Comparison of ENCODE assay signal across 9 cellular contexts in the genomic region with DNA sequence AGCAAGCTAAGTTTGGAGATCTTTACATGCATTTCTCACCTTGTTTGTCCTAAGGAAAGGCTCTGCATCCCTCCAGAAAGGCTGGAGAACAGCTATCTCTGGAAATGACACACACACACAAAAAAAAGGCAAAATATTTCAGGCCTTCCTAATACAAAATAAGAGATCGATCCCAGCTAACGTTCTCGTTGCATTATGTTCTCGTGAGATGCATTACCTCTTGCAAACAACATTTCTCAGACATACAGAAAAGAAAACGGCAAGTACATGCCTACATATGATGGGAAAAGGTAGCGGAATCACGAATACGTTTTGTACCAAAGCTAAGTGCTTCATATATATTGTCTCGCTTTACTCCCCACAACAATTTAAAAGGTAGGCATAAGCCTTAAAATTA. TPM values are rescaled to one million over a fixed set of nuclear protein-coding genes. Genes with fewer than 3 reads are reported as not detected.
A peak's percentile ranks its signal among the peaks of the same experiment; 100 is the strongest.
DNase-seq lines count a peak whose midpoint lies in the region; ATAC-seq, FAIRE-seq and TF ChIP-seq lines count a peak whose summit lies in the region.
"Had no signal": no experiment of that assay in that cellular context is flagged by ENCODE, and none has a peak within 500 bp of the region (broad histone marks: within the 10 kb centered on the region; RNA-seq: fewer than 3 reads in every experiment).

No MANE protein-coding gene starts in this region.

- peak overlapping the region; percentile 73 for H3K4me3 ChIP-seq in cardiac muscle cell
- H3K4me3 ChIP-seq in RWPE2 (ENCODE audit: severe bottlenecking), result peak overlapping the region; percentile 64
- H3K4me3 ChIP-seq in foreskin fibroblast (ENCODE audit: low read depth in 1 of 2, low read length in 2 of 2), result peak overlapping the region; percentile 61 to 71
- peak overlapping the region; percentile 73 to 89 for H3K4me3 ChIP-seq in small intestine (ENCODE audit: low read depth in 1 of 2, low read length in 2 of 2)

- H3K9me3 ChIP-seq in cardiac muscle cell (ENCODE audit: low read depth) (no peaks in the 10 kb centered on the region), RWPE2 (ENCODE audit: severe bottlenecking) (peaks cover 2% of the 10 kb centered on the region), small intestine (ENCODE audit: control insufficient read depth, low read depth) (no peaks in the 10 kb centered on the region)

- FAIRE-seq in small intestine (lab: Jason Lieb, UNC), result no peak
- FAIRE-seq: islet of Langerhans had no signal

- no peaks in the 10 kb centered on the region for H3K4me1 ChIP-seq in cardiac muscle cell (ENCODE audit: low read depth)
- H3K4me1 ChIP-seq in RWPE2 (ENCODE audit: insufficient read depth, poor library complexity, severe bottlenecking), result peaks cover 15% of the 10 kb centered on the region
- H3K4me1 ChIP-seq in small intestine (ENCODE audit: control insufficient read depth in 2 of 2, insufficient read depth in 1 of 2, low read depth in 1 of 2, low read length in 1 of 2), result peaks cover 1 to 4% of the 10 kb centered on the region in 2 donors

- H3K27ac ChIP-seq in cardiac muscle cell (no peak overlapping the region), RWPE2 (ENCODE audit: poor library complexity, severe bottlenecking) (no peak overlapping the region), small intestine (ENCODE audit: low read depth in 1 of 2, low read length in 1 of 2) (peak overlapping the region in 1 of 2 donors; percentile 68)

- ATAC-seq in Right ventricle myocardium superior (ENCODE audit: poor library complexity) (no peak), RWPE2 (ENCODE audit: low read depth) (no peak)

- intact Hi-C loops in Right ventricle myocardium superior (cut with DNase I), result no loop called here

- H3K36me3 ChIP-seq in cardiac muscle cell (no peaks in the 10 kb centered on the region), RWPE2 (ENCODE audit: low read depth) (peaks cover 40% of the 10 kb centered on the region), small intestine (ENCODE audit: control insufficient read depth in 2 of 2, insufficient read depth in 2 of 2, low read length in 2 of 2) (peaks cover 0 to 3% of the 10 kb centered on the region in 2 donors)

- peak in 1 of 2 donors; percentile 11 for DNase-seq in cardiac muscle cell (ENCODE audit: low read depth in 1 of 2, low spot score in 1 of 2)
- DNase-seq in Right ventricle myocardium superior, result no peak
- no peak for DNase-seq in RWPE2 (ENCODE audit: low spot score)
- peak in 1 of 2 donors; percentile 6 for DNase-seq in foreskin fibroblast
- no peak for DNase-seq in small intestine
- no peak for DNase-seq in central memory CD4-positive, alpha-beta T cell
- no peak for DNase-seq in activated CD4-positive, alpha-beta T cell treated with anti-CD3 and anti-CD28 coated beads for 4 hours
- DNase-seq in SKM-1 treated with dmso at 0.1 percent for 144 hours (lab: John Stamatoyannopoulos, UW; ENCODE audit: unreplicated experiment), result no peak

- TF ChIP-seq CTCF in cardiac muscle cell (IDR thresholded peaks at IDR 0.05; ENCODE audit: low read depth, low read length), result no peak
- no peak for TF ChIP-seq CTCF in RWPE2 (IDR thresholded peaks at IDR 0.05; ENCODE audit: poor library complexity, severe bottlenecking)
- no peak for TF ChIP-seq CTCF in foreskin fibroblast (IDR thresholded peaks at IDR 0.05; ENCODE audit: low read depth, low read length)

- H3K27me3 ChIP-seq in cardiac muscle cell (no peaks in the 10 kb centered on the region), RWPE2 (ENCODE audit: insufficient read depth, poor library complexity, severe bottlenecking) (no peaks in the 10 kb centered on the region), small intestine (ENCODE audit: control insufficient read depth in 2 of 2, insufficient read depth in 2 of 2, low read length in 2 of 2) (no peaks in the 10 kb centered on the region)

- 3 to 4% (median 4%) methylated on average over 9 of the region's 9 CpGs for WGBS in small intestine, 3 donors

RNA-seq across cellular contexts. Expression of a gene that starts 0.5 kb away (rescaled TPM):
- 3.7 and 7.8 TPM in 2 replicates for total RNA-seq in cardiac muscle cell
- polyA plus RNA-seq in cardiac muscle cell, result 10.7 and 12.0 TPM in 2 replicates
- total RNA-seq in Right ventricle myocardium superior, result 9.6 TPM
- 10 to 100 TPM in 1 of 3 donors, 1 to 10 TPM in 2; 5.9 to 13.2 (median 7.6) TPM for polyA plus RNA-seq in small intestine
